Comparison of ENCODE assay signal across 1 cellular context in genomic region chr1:35573776-35574654, GRCh38.
TF ChIP-seq lines count a peak whose summit lies in the region.

No MANE protein-coding gene starts in this region.

TF ChIP-seq in HepG2, 621 proteins besides CTCF, POLR2A, EP300 and RAD21:
- TF ChIP-seq NR2F2 (IDR thresholded peaks at IDR 0.05; ENCODE audit: borderline replicate concordance, low read depth): no peak
- no peak for TF ChIP-seq TCF7L2 (IDR thresholded peaks at IDR 0.05; ENCODE audit: low read depth, low read length)
- no peak for TF ChIP-seq HES4 (CRISPR knock-in tag; IDR thresholded peaks at IDR 0.05; ENCODE audit: borderline replicate concordance)
- no peak for TF ChIP-seq MEIS1 (CRISPR knock-in tag; IDR thresholded peaks at IDR 0.05; ENCODE audit: borderline replicate concordance)
- no peak for TF ChIP-seq HDAC2 (CRISPR knock-in tag; IDR thresholded peaks at IDR 0.05)
- no peak for TF ChIP-seq PRDM10 (CRISPR knock-in tag; IDR thresholded peaks at IDR 0.05; ENCODE audit: low read depth)
